ENCODE assay signal across 8 cellular contexts in the genomic region with DNA sequence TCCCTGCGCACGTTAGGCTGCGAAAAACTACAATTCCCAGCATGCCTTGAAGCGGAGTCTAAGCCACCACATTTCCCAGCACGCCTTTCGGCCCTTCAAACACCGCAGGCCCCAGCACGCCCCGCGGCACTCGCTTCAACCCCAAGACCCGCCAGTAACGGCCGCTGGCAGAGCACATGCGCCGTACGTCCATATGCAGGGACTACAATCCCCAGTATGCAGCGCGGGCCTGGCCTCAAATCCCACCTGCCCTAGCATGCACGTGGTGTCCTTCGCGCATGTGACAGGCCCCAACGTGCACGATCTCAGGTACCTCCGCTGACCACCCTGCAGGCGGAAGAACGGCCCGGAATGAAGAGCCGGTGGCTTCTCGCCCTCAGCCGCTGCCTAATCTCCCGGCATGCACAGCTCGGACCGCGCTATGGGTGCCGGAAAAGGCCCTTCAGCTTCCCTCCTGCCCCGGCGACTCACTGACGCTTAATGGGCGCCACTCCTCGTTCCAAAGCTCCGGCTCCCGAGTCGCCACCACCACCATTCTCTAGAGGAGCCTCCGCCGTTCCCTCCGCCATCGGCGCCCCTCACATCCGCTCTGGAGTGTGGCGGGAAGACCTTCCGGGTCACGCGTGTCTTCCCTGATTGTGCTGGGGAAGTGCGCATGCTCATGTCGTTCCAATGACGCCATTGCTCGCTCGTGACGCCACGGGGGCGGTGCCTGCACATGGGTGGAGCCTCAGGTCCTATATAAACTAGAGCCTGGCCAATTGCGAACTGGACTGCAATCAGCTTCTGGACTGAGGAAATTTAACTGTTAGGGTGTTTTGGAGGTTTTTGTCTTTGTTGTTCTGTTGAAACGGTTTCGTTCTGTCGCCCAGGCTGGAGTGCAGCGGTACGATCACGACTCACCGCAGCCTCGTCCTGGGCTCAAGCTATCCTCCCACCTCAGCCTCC. TPM values are rescaled to one million over a fixed set of nuclear protein-coding genes. Genes with fewer than 3 reads are reported as not detected.
DNase-seq lines count a peak whose midpoint lies in the region; ATAC-seq, FAIRE-seq and TF ChIP-seq lines count a peak whose summit lies in the region.

A gene with protein sequence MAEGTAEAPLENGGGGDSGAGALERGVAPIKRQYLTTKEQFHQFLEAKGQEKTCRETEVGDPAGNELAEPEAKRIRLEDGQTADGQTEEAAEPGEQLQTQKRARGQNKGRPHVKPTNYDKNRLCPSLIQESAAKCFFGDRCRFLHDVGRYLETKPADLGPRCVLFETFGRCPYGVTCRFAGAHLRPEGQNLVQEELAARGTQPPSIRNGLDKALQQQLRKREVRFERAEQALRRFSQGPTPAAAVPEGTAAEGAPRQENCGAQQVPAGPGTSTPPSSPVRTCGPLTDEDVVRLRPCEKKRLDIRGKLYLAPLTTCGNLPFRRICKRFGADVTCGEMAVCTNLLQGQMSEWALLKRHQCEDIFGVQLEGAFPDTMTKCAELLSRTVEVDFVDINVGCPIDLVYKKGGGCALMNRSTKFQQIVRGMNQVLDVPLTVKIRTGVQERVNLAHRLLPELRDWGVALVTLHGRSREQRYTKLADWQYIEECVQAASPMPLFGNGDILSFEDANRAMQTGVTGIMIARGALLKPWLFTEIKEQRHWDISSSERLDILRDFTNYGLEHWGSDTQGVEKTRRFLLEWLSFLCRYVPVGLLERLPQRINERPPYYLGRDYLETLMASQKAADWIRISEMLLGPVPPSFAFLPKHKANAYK (minus strand): TSS at position 591 of the 948 bp plus-strand sequence. CDS start 22 bp downstream, at position 569.

- H3K9me2 ChIP-seq in OCI-LY7 (ENCODE audit: insufficient read depth, low read length) = no peaks in the 10 kb centered on the region

- CTCF ChIA-PET in OCI-LY7 (lab: Charles Lee; ENCODE audit: unreplicated experiment) (no interaction called here), endothelial cell of umbilical vein (lab: Charles Lee) (interaction anchor here (0.9 to 3.6 kb wide), 3 partner anchors 9 to 37 kb away, joined by 3 to 21 read pairs (median 3); no protein-coding TSS in a partner anchor)

- peak; percentile 68 for TF ChIP-seq POLR2A in endothelial cell of umbilical vein (IDR thresholded peaks at IDR 0.05; ENCODE audit: low read depth, low read length)

- dilution Hi-C loops in endothelial cell of umbilical vein (cut with MboI; ENCODE audit: extremely low pct_ligation_motif_present, low sequenced_read_pairs) = no loop called here

- ATAC-seq in GM21526 (IDR thresholded peaks at IDR 0.05; ENCODE audit: low FRiP score, unreplicated experiment) = peak; percentile 86

- no peaks in the 10 kb centered on the region for H3K9me3 ChIP-seq in OCI-LY7 (ENCODE audit: low read length)
- H3K9me3 ChIP-seq in endothelial cell of umbilical vein (replicated peaks; ENCODE audit: control insufficient read depth, insufficient read depth, low read length) = no peaks in the 10 kb centered on the region

- no peaks in the 10 kb centered on the region for H3K27me3 ChIP-seq in endothelial cell of umbilical vein (ENCODE audit: control insufficient read depth in 2 of 2, insufficient read depth in 2 of 2, low read length in 2 of 2)

- H3K4me3 ChIP-seq in OCI-LY7 (ENCODE audit: low read depth, low read length, poor library complexity, severe bottlenecking) (peak within 1 kb of the TSS; percentile 78), endothelial cell of umbilical vein (replicated peaks in 1 of 3; ENCODE audit: insufficient read depth in 1 of 3, low read depth in 1 of 3, low read length in 3 of 3) (peak within 1 kb of the TSS; percentile 17 to 75 (median 55))

- FAIRE-seq in D721Med (lab: Jason Lieb, UNC) = peak; percentile 78
- FAIRE-seq in endothelial cell of umbilical vein (lab: Jason Lieb, UNC) = peak; percentile 99

- intact Hi-C loops in OCI-LY7 (cut with micrococcal nuclease; ENCODE audit: unreplicated experiment) = loop anchor here (2.0 to 10.0 kb wide), 3 partner anchors 70 to 166 kb away; a partner anchor contains a TSS
- intact Hi-C loops in endothelial cell of umbilical vein (cut with micrococcal nuclease) = loop anchor here (1.0 kb wide), 2 partner anchors 71 to 113 kb away; a partner anchor contains a TSS

- H3K36me3 ChIP-seq in OCI-LY7 (ENCODE audit: insufficient read depth, low read length) (peaks cover 45% of the 10 kb centered on the region), endothelial cell of umbilical vein (ENCODE audit: control insufficient read depth in 2 of 2, extremely low read depth in 1 of 2, insufficient read depth in 2 of 2, low read length in 2 of 2) (peaks cover 8 to 26% of the 10 kb centered on the region in 2 experiments)

- BruUV-seq in OCI-LY7 (replicated peaks; lab: Mats Ljungman, UMichigan) (TSS peak; percentile 91), endothelial cell of umbilical vein (replicated peaks; lab: Mats Ljungman, UMichigan) (TSS peak; percentile 91)

- TF ChIP-seq CTCF in D721Med (IDR thresholded peaks at IDR 0.05; ENCODE audit: insufficient read depth, missing control alignments) (no peak), OCI-LY7 (conservative IDR thresholded peaks at IDR 0.05; ENCODE audit: low read length) (no peak), endothelial cell of umbilical vein (IDR thresholded peaks at IDR 0.05; ENCODE audit: extremely low read depth in 1 of 2, insufficient read depth in 1 of 2, low read depth in 1 of 2, low read length in 2 of 2) (no peak)

- POLR2A ChIA-PET in OCI-LY7 (lab: Charles Lee) (interaction anchor here (0.5 to 0.6 kb wide), 2 partner anchors 100 to 1561 kb away, joined by 3 to 5 read pairs; no protein-coding TSS in a partner anchor), endothelial cell of umbilical vein (lab: Charles Lee) (interaction anchor here (0.8 kb wide), 1 partner anchor 71 kb away, joined by 3 read pairs; a partner anchor contains a TSS)

- H3K4me2 ChIP-seq in OCI-LY7 (ENCODE audit: low read length) (peak within 1 kb of the TSS; percentile 77), endothelial cell of umbilical vein (ENCODE audit: insufficient read depth, low read length) (peak within 1 kb of the TSS; percentile 77)

- H3K27ac ChIP-seq in OCI-LY7 (ENCODE audit: low read depth, low read length, poor library complexity, severe bottlenecking) = peak within 1 kb of the TSS; percentile 81
- peak within 1 kb of the TSS; percentile 82 for H3K27ac ChIP-seq in endothelial cell of umbilical vein (ENCODE audit: insufficient read depth, low read depth, low read length)

- DNase-seq in D721Med (ENCODE audit: insufficient read length, low spot score) (peak; percentile 99), HuH-7.5 (ENCODE audit: low spot score) (peak; percentile 100), OCI-LY7 (ENCODE audit: low spot score) (peak; percentile 99), activated T-cell treated with anti-CD3 and anti-CD28 coated beads for 1 hour (ENCODE audit: low read depth) (peak; percentile 93), endothelial cell of umbilical vein (ENCODE audit: low read depth, low spot score) (peak; percentile 99), midbrain (lab: John Stamatoyannopoulos, UW) (peak; percentile 97)
- peak; percentile 88 to 92 for DNase-seq in stimulated activated CD8-positive, alpha-beta memory T cell treated with anti-CD3 and anti-CD28 coated beads, Interleukin-2, amount 100 ng/mL, for 1 hour (ENCODE audit: low read depth in 2 of 2)

- H3K9me1 ChIP-seq in endothelial cell of umbilical vein (replicated peaks; ENCODE audit: control insufficient read depth, extremely low read depth, insufficient read depth, low read length) = no peaks in the 10 kb centered on the region

- H2AFZ ChIP-seq in OCI-LY7 (ENCODE audit: low read length) (peak within 1 kb of the TSS; percentile 55; the same call in 1 of the 2 replicates), endothelial cell of umbilical vein (ENCODE audit: low read depth, low read length) (peak within 1 kb of the TSS; percentile 46)

- peaks cover 9% of the 10 kb centered on the region for H3K4me1 ChIP-seq in OCI-LY7 (ENCODE audit: insufficient read depth, low read length, poor library complexity, severe bottlenecking)
- peaks cover 5% of the 10 kb centered on the region for H3K4me1 ChIP-seq in endothelial cell of umbilical vein (ENCODE audit: control insufficient read depth, extremely low read depth, insufficient read depth, low read length)

- peak within 1 kb of the TSS; percentile 81 for H3K9ac ChIP-seq in endothelial cell of umbilical vein (replicated peaks; ENCODE audit: extremely low read depth, insufficient read depth, low read length)

- peaks cover 7% of the 10 kb centered on the region; the same call in 1 of the 2 replicates for H3K79me2 ChIP-seq in OCI-LY7 (ENCODE audit: insufficient read depth, low read depth, low read length)
- H3K79me2 ChIP-seq in endothelial cell of umbilical vein (ENCODE audit: control insufficient read depth, insufficient read depth, low read length) = peaks cover 8% of the 10 kb centered on the region

- H4K20me1 ChIP-seq in OCI-LY7 (ENCODE audit: insufficient read depth, low read length) (no peaks in the 10 kb centered on the region), endothelial cell of umbilical vein (replicated peaks; ENCODE audit: control insufficient read depth, extremely low read depth, insufficient read depth, low read length) (no peaks in the 10 kb centered on the region)

TF ChIP-seq in endothelial cell of umbilical vein, 7 proteins besides CTCF, POLR2A, EP300 and RAD21:
- TF ChIP-seq MYC (IDR thresholded peaks at IDR 0.05; ENCODE audit: low read depth, low read length) (peak; percentile 100), FOS (IDR thresholded peaks at IDR 0.05; ENCODE audit: borderline replicate concordance, insufficient read depth, low read length) (no peak), POLR2AphosphoS5 (IDR thresholded peaks at IDR 0.05; ENCODE audit: insufficient read depth, low read depth, low read length) (peak; percentile 60)
- TF ChIP-seq, protein P1, sequence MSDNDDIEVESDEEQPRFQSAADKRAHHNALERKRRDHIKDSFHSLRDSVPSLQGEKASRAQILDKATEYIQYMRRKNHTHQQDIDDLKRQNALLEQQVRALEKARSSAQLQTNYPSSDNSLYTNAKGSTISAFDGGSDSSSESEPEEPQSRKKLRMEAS (IDR thresholded peaks at IDR 0.05; ENCODE audit: insufficient read depth, insufficient read length) = peak; percentile 99

RNA-seq across cellular contexts. Expression of the gene that starts here (rescaled TPM):
- 55.8 and 63.7 TPM in 2 replicates for total RNA-seq in OCI-LY7 (2014; rRNA removed; shearing (Covaris generic))
- total RNA-seq in OCI-LY7 (2022) (59.6 and 76.9 TPM in 2 replicates), endothelial cell of umbilical vein (38.9 and 40.8 TPM in 2 replicates)
- polyA plus RNA-seq in endothelial cell of umbilical vein = 25.8 and 29.7 TPM in 2 replicates
- 12.3 and 14.3 TPM in 2 replicates for polyA plus RNA-seq in endothelial cell of umbilical vein (2011; cell fraction: cytosol; rRNA removed)
- 106 and 108 TPM in 2 replicates for polyA plus RNA-seq in endothelial cell of umbilical vein (2011; cell fraction: nucleus; rRNA removed)
- 19.2 and 29.3 TPM in 2 replicates for polyA plus RNA-seq in endothelial cell of umbilical vein (2012)
- 9.6 and 20.0 TPM in 2 replicates for polyA minus RNA-seq in endothelial cell of umbilical vein
- 36.2 TPM for polyA minus RNA-seq in endothelial cell of umbilical vein (2011; cell fraction: cytosol; rRNA and poly(A)+ RNA removed)
- polyA minus RNA-seq in endothelial cell of umbilical vein (2011; cell fraction: nucleus; rRNA and poly(A)+ RNA removed) = 18.2 and 42.1 TPM in 2 replicates

Comparison
In these comparisons a context has a peak if more than half of its experiments do, and no peak if none do; other contexts are left out.
1. Peak in every context shown above with its lines: DNase-seq, ATAC-seq, H3K4me3 ChIP-seq and H3K27ac ChIP-seq.